In genomic region chr4:167419468-167420133, GRCh38 we compare ENCODE assay signal across 2 cellular contexts.
TF ChIP-seq lines count a peak whose summit lies in the region.

No MANE protein-coding gene starts in this region.

TF ChIP-seq in HCT116, 20 proteins besides CTCF, POLR2A, EP300 and RAD21 (continued from another document):
- TF ChIP-seq ZBTB33 (IDR thresholded peaks at IDR 0.05; ENCODE audit: extremely low read depth, insufficient replicate concordance, low read length) (no peak), EZH2phosphoT487 (IDR thresholded peaks at IDR 0.05; ENCODE audit: borderline replicate concordance) (no peak), CEBPB (IDR thresholded peaks at IDR 0.05; ENCODE audit: low read depth) (no peak), SRF (IDR thresholded peaks at IDR 0.05; ENCODE audit: low read depth) (no peak), JUND (IDR thresholded peaks at IDR 0.05) (no peak), POLR2AphosphoS5 (IDR thresholded peaks at IDR 0.05; ENCODE audit: low read depth, low read length) (no peak), CBX3 (IDR thresholded peaks at IDR 0.05; ENCODE audit: low read depth) (no peak), ATF3 (IDR thresholded peaks at IDR 0.05) (no peak), EGR1 (IDR thresholded peaks at IDR 0.05; ENCODE audit: low read depth) (no peak), SP1 (IDR thresholded peaks at IDR 0.05; ENCODE audit: low read depth) (no peak), EZH2 (IDR thresholded peaks at IDR 0.05) (no peak), YY1 (IDR thresholded peaks at IDR 0.05; ENCODE audit: extremely low read depth, insufficient replicate concordance, low read depth, low read length) (no peak), ZFX (IDR thresholded peaks at IDR 0.05) (no peak)

TF ChIP-seq in WTC11, 78 proteins besides CTCF, POLR2A, EP300 and RAD21 (continued from another document):
- TF ChIP-seq AFF4 (CRISPR knock-in tag; IDR thresholded peaks at IDR 0.05; ENCODE audit: borderline replicate concordance) (no peak), ZNF512 (CRISPR knock-in tag; IDR thresholded peaks at IDR 0.05; ENCODE audit: borderline replicate concordance) (no peak), TEAD1 (CRISPR knock-in tag; IDR thresholded peaks at IDR 0.05) (no peak), ZNF425 (CRISPR knock-in tag; conservative IDR thresholded peaks at IDR 0.05) (no peak), ZNF317 (CRISPR knock-in tag; IDR thresholded peaks at IDR 0.05; ENCODE audit: borderline replicate concordance, low read depth) (no peak)
TF ChIP-seq in WTC11: peak in this region for 0.
